8 cellular contexts compared by ENCODE assay signal in genomic region chr6:166997768-166998255, GRCh38. TPM values are rescaled to one million over a fixed set of nuclear protein-coding genes. Genes with fewer than 3 reads are reported as not detected.
DNase-seq lines count a peak whose midpoint lies in the region; TF ChIP-seq lines count a peak whose summit lies in the region.

No MANE protein-coding gene starts in this region.

- H3K9me3 ChIP-seq in DOHH2 (ENCODE audit: control insufficient read depth, insufficient read depth, low read length), result no peaks in the 10 kb centered on the region
- no peaks in the 10 kb centered on the region for H3K9me3 ChIP-seq in GM23248 (ENCODE audit: low read depth)
- H3K9me3 ChIP-seq in MM.1S (replicated peaks; ENCODE audit: insufficient read depth, low read length), result no peaks in the 10 kb centered on the region

- H3K4me3 ChIP-seq in DOHH2 (ENCODE audit: low read length), result peak overlapping the region; percentile 93
- peak overlapping the region; percentile 89 for H3K4me3 ChIP-seq in GM23248
- peak overlapping the region; percentile 76; the same call in 1 of the 2 replicates for H3K4me3 ChIP-seq in MM.1S (ENCODE audit: low read length)

- H3K4me3 Mint-ChIP-seq in MCF 10A (ENCODE audit: unreplicated experiment), result peak overlapping the region; percentile 77

- peaks cover 20% of the 10 kb centered on the region for H4K20me1 ChIP-seq in DOHH2 (ENCODE audit: control insufficient read depth, insufficient read depth, low read depth, low read length)
- H4K20me1 ChIP-seq in GM23248 (ENCODE audit: insufficient read depth), result no peaks in the 10 kb centered on the region
- H4K20me1 ChIP-seq in MM.1S (ENCODE audit: insufficient read depth, low read length), result no peaks in the 10 kb centered on the region

- H3K9me3 Mint-ChIP-seq in MCF 10A (ENCODE audit: unreplicated experiment), result no peaks in the 10 kb centered on the region

- intact Hi-C loops in MCF 10A (cut with micrococcal nuclease), result loop anchor here (1.0 kb wide), 1 partner anchor 144 kb away; no protein-coding TSS in a partner anchor

- H3K36me3 ChIP-seq in DOHH2 (ENCODE audit: control insufficient read depth, low read length) (peaks cover 83% of the 10 kb centered on the region), GM23248 (ENCODE audit: low read depth) (no peaks in the 10 kb centered on the region), MM.1S (replicated peaks; ENCODE audit: insufficient read depth, low read length) (no peaks in the 10 kb centered on the region)

- in situ Hi-C loops in GM23248 (cut with MboI), result no loop called here

- H2AFZ ChIP-seq in GM23248 (peak overlapping the region; percentile 81), MM.1S (ENCODE audit: low read length) (no peak overlapping the region)

- H3K4me1 ChIP-seq in DOHH2 (ENCODE audit: control insufficient read depth, low read length), result peaks cover 33% of the 10 kb centered on the region
- H3K4me1 ChIP-seq in GM23248 (ENCODE audit: insufficient read depth), result peaks cover 8% of the 10 kb centered on the region; the same call in 1 of the 2 replicates
- H3K4me1 ChIP-seq in MM.1S (ENCODE audit: low read length), result peaks cover 18% of the 10 kb centered on the region; the same call in 1 of the 2 replicates

- no peaks in the 10 kb centered on the region for H3K27me3 Mint-ChIP-seq in MCF 10A (ENCODE audit: insufficient read depth, unreplicated experiment)

- H3K27me3 ChIP-seq in DOHH2 (ENCODE audit: control insufficient read depth, low read length), result no peaks in the 10 kb centered on the region
- H3K27me3 ChIP-seq in GM23248 (replicated peaks; ENCODE audit: insufficient read depth), result no peaks in the 10 kb centered on the region
- H3K27me3 ChIP-seq in MM.1S (replicated peaks; ENCODE audit: insufficient read depth, low read length), result no peaks in the 10 kb centered on the region

- H3K79me2 ChIP-seq in DOHH2 (ENCODE audit: control insufficient read depth, low read length) (peaks cover 95% of the 10 kb centered on the region), GM23248 (ENCODE audit: insufficient read depth) (peaks cover 72% of the 10 kb centered on the region), MM.1S (ENCODE audit: low read length) (peaks cover 49% of the 10 kb centered on the region)

- POLR2A ChIA-PET in MCF 10A (lab: Yijun Ruan, JAX), result interaction anchor here (1.3 kb wide), 1 partner anchor 42 kb away, joined by 8 read pairs; the partner anchor contains the start of gene RNASET2

- peak overlapping the region; percentile 82 for H3K9ac ChIP-seq in GM23248
- H3K9ac ChIP-seq in MM.1S (ENCODE audit: low read length), result no peak overlapping the region

- peaks cover 30% of the 10 kb centered on the region for H3K4me1 Mint-ChIP-seq in MCF 10A (ENCODE audit: insufficient read depth, unreplicated experiment)

- peak overlapping the region; percentile 36 for H3K27ac Mint-ChIP-seq in MCF 10A (ENCODE audit: low read depth, unreplicated experiment)

- H3F3A ChIP-seq in DOHH2 (ENCODE audit: control insufficient read depth, insufficient read depth), result 0 out of 2 replicates have a peak, but pooled peaks cover under 1% of the 10 kb centered on the region
- peaks cover 7% of the 10 kb centered on the region for H3F3A ChIP-seq in GM23248 (ENCODE audit: insufficient read depth)
- H3F3A ChIP-seq in MM.1S (ENCODE audit: insufficient read depth, low read length), result no peaks in the 10 kb centered on the region

- H3K27ac ChIP-seq in DOHH2 (ENCODE audit: low read depth, low read length) (no peak overlapping the region), GM23248 (peak overlapping the region; percentile 73), MM.1S (ENCODE audit: low read length) (no peak overlapping the region)

- 4 to 13% methylated on average over 15 to 38 of the region's 38 CpGs for WGBS in GM23248 (ENCODE audit: low coverage in 1 of 2, low lambda C conversion rate in 2 of 2, missing lambda C conversion rate in 2 of 2), 2 experiments

- TF ChIP-seq CTCF in DOHH2 (IDR thresholded peaks at IDR 0.05; ENCODE audit: low read depth, low read length, poor library complexity, severe bottlenecking), result peak; percentile 23
- TF ChIP-seq CTCF in MM.1S (IDR thresholded peaks at IDR 0.05; ENCODE audit: low read length), result peak; percentile 27
- TF ChIP-seq CTCF in MCF 10A (IDR thresholded peaks at IDR 0.05; ENCODE audit: unreplicated experiment), result peak; percentile 51

- no peaks in the 10 kb centered on the region for H3K36me3 Mint-ChIP-seq in MCF 10A (ENCODE audit: insufficient read depth, unreplicated experiment)

- H3K9me2 ChIP-seq in DOHH2 (replicated peaks; ENCODE audit: control insufficient read depth, low read length), result no peaks in the 10 kb centered on the region
- no peaks in the 10 kb centered on the region for H3K9me2 ChIP-seq in GM23248 (ENCODE audit: insufficient read depth)
- no peaks in the 10 kb centered on the region for H3K9me2 ChIP-seq in MM.1S (replicated peaks; ENCODE audit: insufficient read depth, low read length)

- peak; percentile 92 for DNase-seq in GM23248
- DNase-seq in MM.1S, result peak; percentile 46
- peak; percentile 16 for DNase-seq in T1000 (lab: John Stamatoyannopoulos, UW)
- DNase-seq in MCF 10A (ENCODE audit: unreplicated experiment), result peak; percentile 88
- DNase-seq in iris pigment epithelial cell (ENCODE audit: low read depth), result peak; percentile 81
- DNase-seq in stimulated activated CD4-positive, alpha-beta T cell treated with anti-CD3 and anti-CD28 coated beads, Interleukin-12 subunit alpha, Interleukin-12 subunit beta, amount 100 ng/mL, for 24 hours (ENCODE audit: low read depth in 2 of 2), result peak; percentile 10 to 62
- no peak for DNase-seq in globus pallidus (ENCODE audit: low spot score)

- CTCF ChIA-PET in MCF 10A (lab: Yijun Ruan, JAX), result interaction anchor here (0.5 kb wide), 1 partner anchor 447 kb away, joined by 3 read pairs; no protein-coding TSS in a partner anchor

- BruUV-seq in MCF 10A (replicated peaks; lab: Mats Ljungman, UMichigan), result no TSS peak

- H3K4me2 ChIP-seq in DOHH2 (ENCODE audit: low read length) (peak overlapping the region; percentile 70), GM23248 (ENCODE audit: unreplicated experiment) (peak overlapping the region; percentile 40), MM.1S (ENCODE audit: low read depth, low read length) (peak overlapping the region; percentile 57; the same call in 1 of the 2 replicates)

RNA-seq across cellular contexts. Expression of gene CEP43, which starts 1.4 kb away (rescaled TPM):
- 16.4 and 26.1 TPM in 2 replicates for total RNA-seq in GM23248 (2014; rRNA removed; shearing (Covaris generic))
- polyA plus RNA-seq in GM23248 (2016; fragmentation: Nextera tagmentation; extraction: Ambion mirVana), result 20.5 and 25.2 TPM in 2 replicates
- total RNA-seq in MCF 10A (2022), result 23.8 and 31.0 TPM in 2 replicates

RNA-seq across cellular contexts. Expression of gene RNASET2, which starts 41.5 kb away (rescaled TPM):
- 23.5 and 34.4 TPM in 2 replicates for total RNA-seq in GM23248 (2014; rRNA removed; shearing (Covaris generic))
- polyA plus RNA-seq in GM23248 (2016; fragmentation: Nextera tagmentation; extraction: Ambion mirVana), result 26.8 and 28.9 TPM in 2 replicates
- 8.0 and 10.3 TPM in 2 replicates for total RNA-seq in MCF 10A (2022)
